Comparison of ENCODE assay signal across 9 cellular contexts in the genomic region with DNA sequence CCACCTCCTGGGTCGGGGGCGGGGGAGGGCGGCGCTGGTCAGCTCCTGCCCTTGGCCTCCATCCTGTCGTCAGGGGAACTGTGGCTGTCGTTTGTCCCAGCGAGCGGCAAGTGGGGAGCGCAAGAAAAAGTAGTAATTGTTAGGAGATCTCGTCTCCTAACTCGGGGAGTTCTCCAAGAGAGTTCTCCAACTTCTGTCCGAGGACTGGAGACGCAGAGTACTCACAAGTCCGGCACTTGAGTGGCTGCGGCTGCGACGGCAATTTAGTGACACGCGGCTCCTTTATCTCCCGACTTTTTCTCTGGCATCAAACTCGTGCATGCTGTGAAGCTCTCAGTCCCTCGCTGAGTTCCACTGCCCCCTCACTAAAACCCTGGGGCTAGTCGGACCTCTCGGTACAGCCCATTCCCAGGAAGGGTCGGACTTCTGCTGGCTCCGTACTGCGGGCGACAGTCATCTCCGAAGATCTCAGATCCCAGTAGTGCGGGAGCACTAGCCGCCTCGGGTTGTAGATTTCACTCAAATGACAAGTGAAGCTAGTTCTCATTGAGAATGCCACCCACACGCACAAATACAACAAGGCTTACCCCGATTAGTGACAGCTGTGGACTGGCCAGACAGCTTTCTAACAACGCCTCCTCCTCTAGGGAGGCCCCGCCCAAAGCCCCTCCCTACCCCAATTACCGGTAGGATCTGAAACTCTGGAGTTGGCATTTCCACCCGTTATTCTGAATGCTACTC. TPM values are rescaled to one million over a fixed set of nuclear protein-coding genes. Genes with fewer than 3 reads are reported as not detected.
DNase-seq lines count a peak whose midpoint lies in the region; ATAC-seq, FAIRE-seq and TF ChIP-seq lines count a peak whose summit lies in the region.
"Had no signal": no experiment of that assay in that cellular context is flagged by ENCODE, and none has a peak within 500 bp of the region (broad histone marks: within the 10 kb centered on the region; RNA-seq: fewer than 3 reads in every experiment).

Gene PGR, minus strand, starts transcription at position 611 of the 741 bp plus-strand sequence. CDS start 743 bp downstream, outside the sequence.

- TF ChIP-seq POLR2A in heart left ventricle (IDR thresholded peaks at IDR 0.05) (peak in 1 of 2 donors; percentile 39), GM12891 (IDR thresholded peaks at IDR 0.05; ENCODE audit: low read depth, low read length) (no peak)

- no peaks in the 10 kb centered on the region for H3K36me3 ChIP-seq in Caco-2 (ENCODE audit: control insufficient read depth, insufficient read depth, low read length)
- no peaks in the 10 kb centered on the region for H3K36me3 ChIP-seq in PC-3 (ENCODE audit: low read depth, low read length)
- peaks cover 0 to 3% (median 0%) of the 10 kb centered on the region in 9 donors for H3K36me3 ChIP-seq in heart left ventricle
- H3K36me3 ChIP-seq in pancreas = no peaks in the 10 kb centered on the region

- BruUV-seq in Caco-2 (replicated peaks; lab: Mats Ljungman, UMichigan) = no TSS peak
- BruUV-seq in PC-3 (replicated peaks; lab: Mats Ljungman, UMichigan) = no TSS peak

- H3K27ac ChIP-seq in PC-3 (ENCODE audit: low read length) (no peak within 1 kb of the TSS), heart left ventricle (peak within 1 kb of the TSS in 10 of 12 donors; percentile 74 to 89 (median 86)), pancreas (peak within 1 kb of the TSS in 1 of 4 donors; percentile 12)

- no peaks in the 10 kb centered on the region for H4K20me1 ChIP-seq in PC-3 (ENCODE audit: low read length)

- H3K4me3 ChIP-seq in Caco-2 (ENCODE audit: low read depth, low read length) (no peak within 1 kb of the TSS), PC-3 (ENCODE audit: low read length) (no peak within 1 kb of the TSS), heart left ventricle (peak within 1 kb of the TSS; percentile 49 to 94 (median 78)), pancreas (peak within 1 kb of the TSS in 2 of 4 donors; percentile 10 to 48)

- no peaks in the 10 kb centered on the region for H3K36me3 Mint-ChIP-seq in Caco-2 (ENCODE audit: insufficient read depth, unreplicated experiment)
- H3K36me3 Mint-ChIP-seq in stimulated activated effector memory CD8-positive, alpha-beta T cell treated with anti-CD3 and anti-CD28 coated beads, Interleukin-12 subunit alpha, Interleukin-12 subunit beta, amount 100 ng/mL, for 72 hours = no peaks in the 10 kb centered on the region

- H3K9ac ChIP-seq in PC-3 (ENCODE audit: low read length) = no peak within 1 kb of the TSS

- no peak within 1 kb of the TSS for H3K27ac Mint-ChIP-seq in Caco-2 (ENCODE audit: unreplicated experiment)
- no peak within 1 kb of the TSS for H3K27ac Mint-ChIP-seq in stimulated activated effector memory CD8-positive, alpha-beta T cell treated with anti-CD3 and anti-CD28 coated beads, Interleukin-12 subunit alpha, Interleukin-12 subunit beta, amount 100 ng/mL, for 72 hours

- FAIRE-seq in pancreas (lab: Jason Lieb, UNC) (no peak), GM12891 (lab: Jason Lieb, UNC) (no peak)

- H3K9me2 ChIP-seq in PC-3 (replicated peaks; ENCODE audit: low read length) = no peaks in the 10 kb centered on the region

- CTCF ChIA-PET in Caco-2 (lab: Charles Lee) = no interaction called here
- CTCF ChIA-PET in PC-3 (lab: Charles Lee) = no interaction called here

- no peaks in the 10 kb centered on the region for H3F3A ChIP-seq in PC-3 (ENCODE audit: low read length, unreplicated experiment)

- H3K4me1 ChIP-seq in Caco-2 = peaks cover 12% of the 10 kb centered on the region
- H3K4me1 ChIP-seq in PC-3 (ENCODE audit: insufficient read depth, low read length) = no peaks in the 10 kb centered on the region
- H3K4me1 ChIP-seq in heart left ventricle = peaks cover 0 to 26% (median 7%) of the 10 kb centered on the region in 12 donors
- H3K4me1 ChIP-seq in pancreas = no peaks in the 10 kb centered on the region

- peaks cover 39% of the 10 kb centered on the region for H3K27me3 Mint-ChIP-seq in Caco-2 (ENCODE audit: insufficient read depth, unreplicated experiment)

- no peak for ATAC-seq in PC-3
- ATAC-seq in heart left ventricle = peak; percentile 62 to 74 (median 69)
- ATAC-seq in pancreas = peak in 3 of 4 donors; percentile 56 to 66 (median 57)
- ATAC-seq in stimulated activated effector memory CD8-positive, alpha-beta T cell treated with anti-CD3 and anti-CD28 coated beads, Interleukin-12 subunit alpha, Interleukin-12 subunit beta, amount 100 ng/mL, for 72 hours = no peak
- ATAC-seq in GM18909 (IDR thresholded peaks at IDR 0.05; ENCODE audit: poor library complexity, unreplicated experiment) = no peak
- no peak for ATAC-seq in GM21381 (IDR thresholded peaks at IDR 0.05; ENCODE audit: unreplicated experiment)

- 0 out of 2 replicates have a peak within 1 kb of the TSS, but pooled peaks have one; percentile 1 for H2AFZ ChIP-seq in PC-3 (ENCODE audit: low read length)

- H3K79me2 ChIP-seq in PC-3 (ENCODE audit: low read length) = no peaks in the 10 kb centered on the region

- H3K4me1 Mint-ChIP-seq in Caco-2 (ENCODE audit: low read depth, unreplicated experiment) = peaks cover 6% of the 10 kb centered on the region
- no peaks in the 10 kb centered on the region for H3K4me1 Mint-ChIP-seq in stimulated activated effector memory CD8-positive, alpha-beta T cell treated with anti-CD3 and anti-CD28 coated beads, Interleukin-12 subunit alpha, Interleukin-12 subunit beta, amount 100 ng/mL, for 72 hours

- peak; percentile 16 to 46 for DNase-seq in Caco-2
- no peak for DNase-seq in PC-3
- DNase-seq in heart left ventricle = peak; percentile 55 to 71 (median 59)
- peak in 5 of 6 donors; percentile 5 to 31 (median 16) for DNase-seq in pancreas
- DNase-seq in stimulated activated effector memory CD8-positive, alpha-beta T cell treated with anti-CD3 and anti-CD28 coated beads, Interleukin-12 subunit alpha, Interleukin-12 subunit beta, amount 100 ng/mL, for 72 hours (ENCODE audit: low spot score in 2 of 2) = no peak
- no peak for DNase-seq in GM12891 (ENCODE audit: insufficient read length, low spot score)
- DNase-seq: NCI-H2029 treated with DMSO at 0.1 percent for 48 hours had no signal

- H3K4me3 Mint-ChIP-seq in Caco-2 (ENCODE audit: unreplicated experiment) = peak within 1 kb of the TSS; percentile 67
- no peak within 1 kb of the TSS for H3K4me3 Mint-ChIP-seq in stimulated activated effector memory CD8-positive, alpha-beta T cell treated with anti-CD3 and anti-CD28 coated beads, Interleukin-12 subunit alpha, Interleukin-12 subunit beta, amount 100 ng/mL, for 72 hours

- 0 to 1% (median 1%) methylated on average over 26 to 38 of the region's 38 CpGs for WGBS in heart left ventricle, 4 donors
- WGBS in pancreas, 2 donors = 1% methylated on average over 38 of the region's 38 CpGs

- H3K9me3 ChIP-seq in Caco-2 (no peaks in the 10 kb centered on the region), PC-3 (ENCODE audit: low read length) (no peaks in the 10 kb centered on the region), heart left ventricle (no peaks in the 10 kb centered on the region), pancreas (no peaks in the 10 kb centered on the region)

- peaks cover 20% of the 10 kb centered on the region for H3K27me3 ChIP-seq in Caco-2 (replicated peaks; ENCODE audit: control insufficient read depth, insufficient read depth, low read length)
- H3K27me3 ChIP-seq in PC-3 (ENCODE audit: low read length) = peaks cover 68% of the 10 kb centered on the region
- H3K27me3 ChIP-seq in heart left ventricle = peaks cover 0 to 36% (median 0%) of the 10 kb centered on the region in 9 donors
- H3K27me3 ChIP-seq in pancreas = peaks cover 0 to 18% (median 2%) of the 10 kb centered on the region in 4 donors

- H3K4me2 ChIP-seq in PC-3 (ENCODE audit: low read length) = peak within 1 kb of the TSS; percentile 3; the same call in 1 of the 2 replicates

- H3K9me3 Mint-ChIP-seq in Caco-2 (ENCODE audit: unreplicated experiment) = no peaks in the 10 kb centered on the region
- H3K9me3 Mint-ChIP-seq in stimulated activated effector memory CD8-positive, alpha-beta T cell treated with anti-CD3 and anti-CD28 coated beads, Interleukin-12 subunit alpha, Interleukin-12 subunit beta, amount 100 ng/mL, for 72 hours = no peaks in the 10 kb centered on the region

- POLR2A ChIA-PET in Caco-2 (lab: Charles Lee) = no interaction called here
- POLR2A ChIA-PET in PC-3 (lab: Charles Lee; ENCODE audit: unreplicated experiment) = no interaction called here

- intact Hi-C loops in Caco-2 (cut with micrococcal nuclease; ENCODE audit: unreplicated experiment) (loop anchor here (5.0 kb wide), 2 partner anchors 158 to 308 kb away; no protein-coding TSS in a partner anchor), PC-3 (cut with micrococcal nuclease) (no loop called here), heart left ventricle (cut with DNase I) (loop anchor here in 7 of 10 donors (2.0 to 10.0 kb wide), 9 partner anchors 92 to 305 kb away; no protein-coding TSS in a partner anchor), pancreas (cut with DNase I) (no loop called here)

- TF ChIP-seq CTCF in Caco-2 (IDR thresholded peaks at IDR 0.05; ENCODE audit: insufficient read depth in 1 of 2, low read depth in 1 of 2, low read length in 1 of 2, severe bottlenecking in 1 of 2, unreplicated experiment in 1 of 2) = no peak
- TF ChIP-seq CTCF in PC-3 (conservative IDR thresholded peaks at IDR 0.05; ENCODE audit: low read depth, low read length) = no peak
- TF ChIP-seq CTCF in heart left ventricle (IDR thresholded peaks at IDR 0.05) = no peak
- no peak for TF ChIP-seq CTCF in pancreas (IDR thresholded peaks at IDR 0.05)

TF ChIP-seq in GM12891, 5 proteins besides CTCF, POLR2A, EP300 and RAD21:
- TF ChIP-seq SPI1 (IDR thresholded peaks at IDR 0.05; ENCODE audit: low read depth, low read length) (no peak), PAX5 (IDR thresholded peaks at IDR 0.05; ENCODE audit: insufficient read depth, low read length, severe bottlenecking) (no peak), TAF1 (IDR thresholded peaks at IDR 0.05; ENCODE audit: low read depth, low read length) (no peak), POLR2AphosphoS5 (IDR thresholded peaks at IDR 0.05; ENCODE audit: low read depth, low read length) (no peak), POU2F2 (IDR thresholded peaks at IDR 0.05; ENCODE audit: low read depth, low read length) (no peak)

RNA-seq across cellular contexts. Expression of gene PGR, which starts in this region (rescaled TPM):
- total RNA-seq in Caco-2 (2022) = not detected in 2 replicates
- total RNA-seq in PC-3 (2014; rRNA removed) = not detected in 2 replicates
- total RNA-seq in heart left ventricle = 10 to 100 TPM in 6 of 9 donors, 1 to 10 TPM in 3; 7.8 to 13.9 (median 10.9) TPM
- polyA plus RNA-seq in heart left ventricle = 1 to 10 TPM; 1.4 to 2.7 TPM
- total RNA-seq in pancreas = 1 to 10 TPM in 3 of 6 donors, under 1 TPM in 3; 0.23 to 1.9 (median 0.70) TPM
- 1 to 10 TPM in 1 of 2 donors, under 1 TPM in 1; 0.42 to 1.4 TPM for polyA plus RNA-seq in pancreas
- not detected for polyA plus RNA-seq in GM12891 (2012; ENCODE audit: low read depth, missing spikeins)

Comparison
In these comparisons a context has a peak if more than half of its experiments do, and no peak if none do; other contexts are left out.
1. Peak in DNase-seq in Caco-2; RNA of the gene not detected or under 1 TPM.
2. DNase-seq: peak in heart left ventricle (5 of 5) and pancreas (5 of 6); none in PC-3 (single experiment), stimulated activated effector memory CD8-positive, alpha-beta T cell treated with anti-CD3 and anti-CD28 coated beads, Interleukin-12 subunit alpha, Interleukin-12 subunit beta, amount 100 ng/mL, for 72 hours (0 of 2) and GM12891 (single experiment).
3. H3K4me3 ChIP-seq: peak in heart left ventricle (12 of 12); none in Caco-2 (single experiment) and PC-3 (single experiment).
4. ATAC-seq: peak in heart left ventricle (4 of 4) and pancreas (3 of 4); none in PC-3 (single experiment), stimulated activated effector memory CD8-positive, alpha-beta T cell treated with anti-CD3 and anti-CD28 coated beads, Interleukin-12 subunit alpha, Interleukin-12 subunit beta, amount 100 ng/mL, for 72 hours (single experiment), GM18909 (single experiment) and GM21381 (single experiment).
5. intact Hi-C loops: an anchor here in Caco-2 (5.0 kb wide) and heart left ventricle (2.0 to 10.0 kb wide); none called in PC-3 and pancreas.